2 cellular contexts compared by ENCODE assay signal in genomic region chr7:140655511-140656408, GRCh38.
TF ChIP-seq lines count a peak whose summit lies in the region.

No MANE protein-coding gene starts in this region.

TF ChIP-seq in IMR-90, 13 proteins besides CTCF, POLR2A, EP300 and RAD21:
- TF ChIP-seq BHLHE40 (IDR thresholded peaks at IDR 0.05; ENCODE audit: low read depth, low read length) (no peak), FOS (IDR thresholded peaks at IDR 0.05; ENCODE audit: low read depth, low read length) (no peak), CHD1 (IDR thresholded peaks at IDR 0.05; ENCODE audit: low read depth, low read length) (no peak), MAFK (IDR thresholded peaks at IDR 0.05; ENCODE audit: low read depth, low read length) (no peak), RCOR1 (IDR thresholded peaks at IDR 0.05; ENCODE audit: insufficient replicate concordance, low read length) (no peak), MAZ (IDR thresholded peaks at IDR 0.05; ENCODE audit: borderline replicate concordance, low read depth, low read length) (no peak), MXI1 (IDR thresholded peaks at IDR 0.05; ENCODE audit: borderline replicate concordance, low read depth, low read length) (no peak)
- TF ChIP-seq, protein P1, sequence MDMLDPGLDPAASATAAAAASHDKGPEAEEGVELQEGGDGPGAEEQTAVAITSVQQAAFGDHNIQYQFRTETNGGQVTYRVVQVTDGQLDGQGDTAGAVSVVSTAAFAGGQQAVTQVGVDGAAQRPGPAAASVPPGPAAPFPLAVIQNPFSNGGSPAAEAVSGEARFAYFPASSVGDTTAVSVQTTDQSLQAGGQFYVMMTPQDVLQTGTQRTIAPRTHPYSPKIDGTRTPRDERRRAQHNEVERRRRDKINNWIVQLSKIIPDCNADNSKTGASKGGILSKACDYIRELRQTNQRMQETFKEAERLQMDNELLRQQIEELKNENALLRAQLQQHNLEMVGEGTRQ (IDR thresholded peaks at IDR 0.05; ENCODE audit: low read depth, low read length), result no peak

TF ChIP-seq in SK-N-SH, 30 proteins besides CTCF, POLR2A, EP300 and RAD21:
- TF ChIP-seq GABPA (IDR thresholded peaks at IDR 0.05; ENCODE audit: low read depth) (no peak), MAX (IDR thresholded peaks at IDR 0.05; ENCODE audit: low read depth) (no peak), SMC3 (IDR thresholded peaks at IDR 0.05; ENCODE audit: low read depth, low read length) (no peak), RFX5 (IDR thresholded peaks at IDR 0.05; ENCODE audit: low read length) (no peak), REST (IDR thresholded peaks at IDR 0.05; ENCODE audit: low read depth, low read length) (no peak)
TF ChIP-seq in SK-N-SH: peak in this region for 0.
